Comparison of ENCODE assay signal across 9 cellular contexts in genomic region chr12:30286345-30286926, GRCh38.
A peak's percentile ranks its signal among the peaks of the same experiment; 100 is the strongest.
DNase-seq lines count a peak whose midpoint lies in the region; ATAC-seq and TF ChIP-seq lines count a peak whose summit lies in the region.
"Had no signal": no experiment of that assay in that cellular context is flagged by ENCODE, and none has a peak within 500 bp of the region (broad histone marks: within the 10 kb centered on the region; RNA-seq: fewer than 3 reads in every experiment).

No MANE protein-coding gene starts in this region.

- TF ChIP-seq CTCF in Loucy (conservative IDR thresholded peaks at IDR 0.05; ENCODE audit: low read length): peak; percentile 56
- TF ChIP-seq CTCF in mesothelial cell of epicardium (IDR thresholded peaks at IDR 0.05; ENCODE audit: unreplicated experiment): peak; percentile 48

- H3F3A ChIP-seq in Loucy (ENCODE audit: low read depth): no peaks in the 10 kb centered on the region

- H3K4me1 ChIP-seq in Loucy (ENCODE audit: insufficient read depth, low read length, poor library complexity, severe bottlenecking): no peaks in the 10 kb centered on the region

- H3K9ac ChIP-seq in Loucy (ENCODE audit: low read depth, low read length, poor library complexity, severe bottlenecking): no peak overlapping the region

- no peaks in the 10 kb centered on the region for H3K4me1 Mint-ChIP-seq in mesothelial cell of epicardium
- no peaks in the 10 kb centered on the region for H3K4me1 Mint-ChIP-seq in activated T-helper 17 cell treated with anti-CD3 and anti-CD28 coated beads, Interleukin-2, amount 50 U/mL, for 72 hours

- no peaks in the 10 kb centered on the region for H3K36me3 Mint-ChIP-seq in mesothelial cell of epicardium
- no peaks in the 10 kb centered on the region for H3K36me3 Mint-ChIP-seq in activated T-helper 17 cell treated with anti-CD3 and anti-CD28 coated beads, Interleukin-2, amount 50 U/mL, for 72 hours (ENCODE audit: low read depth)

- no peaks in the 10 kb centered on the region for H3K9me3 ChIP-seq in Loucy (ENCODE audit: insufficient read depth, low read depth, low read length)

- H3K4me3 Mint-ChIP-seq in mesothelial cell of epicardium: no peak overlapping the region
- no peak overlapping the region for H3K4me3 Mint-ChIP-seq in activated T-helper 17 cell treated with anti-CD3 and anti-CD28 coated beads, Interleukin-2, amount 50 U/mL, for 72 hours
- H3K4me3 Mint-ChIP-seq: dendritic cell treated with granulocyte-macrophage colony-stimulating factor and Interleukin-4, amounts not matched to agents 40 ng/mL and 50 ng/mL, for 4 days had no signal

- no peak overlapping the region for H3K4me2 ChIP-seq in Loucy (ENCODE audit: low read depth, low read length, poor library complexity, severe bottlenecking)

- H3K27me3 ChIP-seq in Loucy (ENCODE audit: insufficient read depth, low read length, poor library complexity, severe bottlenecking): no peaks in the 10 kb centered on the region

- no peaks in the 10 kb centered on the region for H3K9me2 ChIP-seq in Loucy (replicated peaks; ENCODE audit: low read depth, low read length)

- ATAC-seq in left colon (no peak), HG02798 (IDR thresholded peaks at IDR 0.05; ENCODE audit: poor library complexity, unreplicated experiment) (no peak)
- ATAC-seq in activated T-helper 17 cell treated with anti-CD3 and anti-CD28 coated beads, Interleukin-2, amount 50 U/mL, for 72 hours (replicated peaks): no peak

- no peaks in the 10 kb centered on the region for H4K20me1 ChIP-seq in Loucy (ENCODE audit: insufficient read depth, low read length, poor library complexity, severe bottlenecking)

- H2AFZ ChIP-seq in Loucy (ENCODE audit: low read length): no peak overlapping the region

- no peak overlapping the region for H3K27ac Mint-ChIP-seq in mesothelial cell of epicardium
- H3K27ac Mint-ChIP-seq in activated T-helper 17 cell treated with anti-CD3 and anti-CD28 coated beads, Interleukin-2, amount 50 U/mL, for 72 hours: no peak overlapping the region
- H3K27ac Mint-ChIP-seq: dendritic cell treated with granulocyte-macrophage colony-stimulating factor and Interleukin-4, amounts not matched to agents 40 ng/mL and 50 ng/mL, for 4 days had no signal

- no peaks in the 10 kb centered on the region for H3K79me2 ChIP-seq in Loucy (ENCODE audit: insufficient read depth, low read length)

- H3K4me3 ChIP-seq in Loucy (ENCODE audit: low read length, poor library complexity, severe bottlenecking): no peak overlapping the region

- H3K27me3 Mint-ChIP-seq in mesothelial cell of epicardium (ENCODE audit: low read depth): peaks cover 24% of the 10 kb centered on the region
- H3K27me3 Mint-ChIP-seq in activated T-helper 17 cell treated with anti-CD3 and anti-CD28 coated beads, Interleukin-2, amount 50 U/mL, for 72 hours: no peaks in the 10 kb centered on the region
- H3K27me3 Mint-ChIP-seq: dendritic cell treated with granulocyte-macrophage colony-stimulating factor and Interleukin-4, amounts not matched to agents 40 ng/mL and 50 ng/mL, for 4 days had no signal

- H3K9me3 Mint-ChIP-seq in mesothelial cell of epicardium: no peaks in the 10 kb centered on the region
- no peaks in the 10 kb centered on the region for H3K9me3 Mint-ChIP-seq in activated T-helper 17 cell treated with anti-CD3 and anti-CD28 coated beads, Interleukin-2, amount 50 U/mL, for 72 hours

- intact Hi-C loops in left colon (cut with DNase I, micrococcal nuclease): no loop called here

- DNase-seq in ELR (ENCODE audit: low read depth) (peak; percentile 12), astrocyte of the hippocampus (ENCODE audit: low read depth, low spot score) (peak; percentile 62), mesothelial cell of epicardium (ENCODE audit: low spot score in 2 of 2, unreplicated experiment in 2 of 2) (no peak), left colon (no peak), islet precursor cell (no peak)

- H3K36me3 ChIP-seq in Loucy (ENCODE audit: insufficient read depth, low read length): no peaks in the 10 kb centered on the region

Comparison
In these comparisons a context has a peak if more than half of its experiments do, and no peak if none do; other contexts are left out.
1. DNase-seq: peak in ELR (single experiment) and astrocyte of the hippocampus (single experiment); none in mesothelial cell of epicardium (0 of 2), left colon (0 of 2) and islet precursor cell (single experiment).